ENCODE assay signal across 1 cellular context in the genomic region with DNA sequence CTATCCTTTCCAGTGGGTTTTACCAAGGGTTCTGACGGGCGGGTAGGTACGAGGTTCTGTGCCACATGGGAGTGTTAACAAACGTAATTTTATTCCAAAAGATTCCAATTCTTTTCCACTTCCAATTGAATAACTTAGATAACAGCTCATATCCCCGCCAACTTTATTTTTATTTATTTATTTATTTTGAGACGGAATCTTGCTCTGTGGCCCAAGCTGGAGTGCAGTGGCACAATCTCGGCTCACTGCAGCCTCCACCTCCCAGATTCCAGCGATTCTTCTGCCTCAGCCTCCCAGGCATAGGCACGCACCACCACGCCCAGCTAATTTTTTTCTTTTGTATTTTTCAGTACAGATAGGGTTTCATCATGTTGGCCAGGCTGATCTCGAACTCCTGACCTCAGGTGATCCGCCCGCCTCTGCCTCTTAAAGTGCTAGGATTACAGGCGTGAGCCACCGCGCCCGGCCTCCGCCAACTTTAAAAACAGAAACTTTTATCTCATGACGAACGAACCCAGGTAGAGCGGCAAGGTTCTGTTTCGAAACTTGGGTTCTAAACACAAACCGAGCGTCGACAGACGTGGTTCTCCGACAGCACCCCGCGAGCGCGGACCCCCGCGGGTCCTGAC.
TF ChIP-seq lines count a peak whose summit lies in the region.

No MANE protein-coding gene starts in this region.

TF ChIP-seq in endothelial cell of umbilical vein, 7 proteins besides CTCF, POLR2A, EP300 and RAD21:
- TF ChIP-seq FOS (IDR thresholded peaks at IDR 0.05; ENCODE audit: borderline replicate concordance, insufficient read depth, low read length) = no peak
- no peak for TF ChIP-seq POLR2AphosphoS5 (IDR thresholded peaks at IDR 0.05; ENCODE audit: insufficient read depth, low read depth, low read length)
- no peak for TF ChIP-seq GATA2 (IDR thresholded peaks at IDR 0.05; ENCODE audit: insufficient read depth, insufficient read length, low read depth, low read length)
- no peak for TF ChIP-seq EZH2 (IDR thresholded peaks at IDR 0.05; ENCODE audit: borderline replicate concordance, low read depth, low read length, severe bottlenecking)
- TF ChIP-seq, protein P1, sequence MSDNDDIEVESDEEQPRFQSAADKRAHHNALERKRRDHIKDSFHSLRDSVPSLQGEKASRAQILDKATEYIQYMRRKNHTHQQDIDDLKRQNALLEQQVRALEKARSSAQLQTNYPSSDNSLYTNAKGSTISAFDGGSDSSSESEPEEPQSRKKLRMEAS (IDR thresholded peaks at IDR 0.05; ENCODE audit: insufficient read depth, insufficient read length) = no peak
- no peak for TF ChIP-seq MYC (IDR thresholded peaks at IDR 0.05; ENCODE audit: low read depth, low read length)
- no peak for TF ChIP-seq JUN (IDR thresholded peaks at IDR 0.05; ENCODE audit: borderline replicate concordance, insufficient read depth, insufficient read length, low read depth)
